ENCODE assay signal across 8 cellular contexts in the genomic region with DNA sequence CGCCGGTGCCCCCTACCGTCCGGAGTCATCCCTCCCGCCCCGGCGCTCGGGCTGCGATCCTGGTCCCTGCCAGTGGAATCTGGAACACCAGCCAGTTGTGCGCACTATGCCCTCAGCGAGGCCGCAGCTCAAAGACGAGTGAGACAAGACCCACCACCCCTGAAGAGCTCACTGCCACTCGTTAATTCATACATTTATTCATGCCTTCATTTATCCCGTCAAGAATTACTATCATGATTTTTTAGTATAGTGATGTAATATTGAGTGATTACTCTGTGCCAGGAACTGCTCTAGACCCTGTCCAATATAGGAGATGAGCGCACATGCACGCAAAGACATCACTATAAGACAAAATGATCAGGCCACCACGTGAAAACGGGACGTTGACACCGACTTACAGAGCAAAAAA. TPM values are rescaled to one million over a fixed set of nuclear protein-coding genes. Genes with fewer than 3 reads are reported as not detected.
DNase-seq lines count a peak whose midpoint lies in the region; ATAC-seq, FAIRE-seq and TF ChIP-seq lines count a peak whose summit lies in the region.

No MANE protein-coding gene starts in this region.

- H3K36me3 ChIP-seq in left ventricle myocardium inferior: no peaks in the 10 kb centered on the region

- H3K36me3 Mint-ChIP-seq in activated naive CD8-positive, alpha-beta T cell treated with anti-CD3 and anti-CD28 coated beads, Interleukin-2, amount 50 U/mL, for 24 hours (ENCODE audit: low read depth): peaks cover 29% of the 10 kb centered on the region

- H3K4me1 Mint-ChIP-seq in activated naive CD8-positive, alpha-beta T cell treated with anti-CD3 and anti-CD28 coated beads, Interleukin-2, amount 50 U/mL, for 24 hours: peaks cover 38% of the 10 kb centered on the region

- POLR2A ChIA-PET in AG04449 (lab: Yijun Ruan, JAX): interaction anchor here (1.5 kb wide), 1 partner anchor 327 kb away, joined by 12 read pairs; a partner anchor contains a TSS

- H3K9me3 Mint-ChIP-seq in activated naive CD8-positive, alpha-beta T cell treated with anti-CD3 and anti-CD28 coated beads, Interleukin-2, amount 50 U/mL, for 24 hours: no peaks in the 10 kb centered on the region

- intact Hi-C loops in left ventricle myocardium inferior (cut with micrococcal nuclease): no loop called here

- peak; percentile 98 for TF ChIP-seq CTCF in AG04449 (IDR thresholded peaks at IDR 0.05; ENCODE audit: insufficient read depth, low read length, missing control alignments)
- peak; percentile 93 for TF ChIP-seq CTCF in left ventricle myocardium inferior (IDR thresholded peaks at IDR 0.05; ENCODE audit: borderline replicate concordance)
- peak; percentile 83 for TF ChIP-seq CTCF in retinal pigment epithelial cell (conservative IDR thresholded peaks at IDR 0.05; ENCODE audit: low read depth, low read length)

- H3K27ac Mint-ChIP-seq in activated naive CD8-positive, alpha-beta T cell treated with anti-CD3 and anti-CD28 coated beads, Interleukin-2, amount 50 U/mL, for 24 hours: peak overlapping the region; percentile 36

- no peaks in the 10 kb centered on the region for H3K27me3 ChIP-seq in left ventricle myocardium inferior (ENCODE audit: low read depth)

- FAIRE-seq in GM12891 (lab: Jason Lieb, UNC): no peak

- peaks cover 53% of the 10 kb centered on the region for H3K4me1 ChIP-seq in left ventricle myocardium inferior

- CTCF ChIA-PET in AG04449 (lab: Yijun Ruan, JAX): interaction anchor here (0.7 to 3.6 kb wide), 39 partner anchors 8 to 614 kb away, joined by 3 to 33 read pairs (median 5); a partner anchor contains a TSS

- H3K27ac ChIP-seq in left ventricle myocardium inferior (replicated peaks): peak overlapping the region; percentile 99

- TF ChIP-seq POLR2A in GM12891 (IDR thresholded peaks at IDR 0.05; ENCODE audit: low read depth, low read length): no peak

- no peaks in the 10 kb centered on the region for H3K9me3 ChIP-seq in left ventricle myocardium inferior (replicated peaks)

- H3K27me3 Mint-ChIP-seq in activated naive CD8-positive, alpha-beta T cell treated with anti-CD3 and anti-CD28 coated beads, Interleukin-2, amount 50 U/mL, for 24 hours: peaks cover 3% of the 10 kb centered on the region

- ATAC-seq in HG03520 (IDR thresholded peaks at IDR 0.05; ENCODE audit: unreplicated experiment): peak; percentile 6
- ATAC-seq in activated naive CD8-positive, alpha-beta T cell treated with anti-CD3 and anti-CD28 coated beads, Interleukin-2, amount 50 U/mL, for 24 hours: no peak

- H3K4me3 ChIP-seq in AG04449 (ENCODE audit: low read depth, low read length): peak overlapping the region; percentile 90
- H3K4me3 ChIP-seq in left ventricle myocardium inferior: peak overlapping the region; percentile 98
- H3K4me3 ChIP-seq in retinal pigment epithelial cell (ENCODE audit: low read length): peak overlapping the region; percentile 89

- DNase-seq in AG04449 (ENCODE audit: low read depth, low spot score) (no peak), GM12891 (ENCODE audit: insufficient read length, low spot score) (peak; percentile 71), left ventricle myocardium inferior (peak; percentile 89), retinal pigment epithelial cell (ENCODE audit: low read depth) (no peak), COR-L47 (lab: John Stamatoyannopoulos, UW) (no peak)
- peak; percentile 88 for DNase-seq in activated naive CD8-positive, alpha-beta T cell treated with anti-CD3 and anti-CD28 coated beads, Interleukin-2, amount 50 U/mL, for 24 hours
- DNase-seq in activated CD4-positive, CD25-positive, alpha-beta regulatory T cell treated with anti-CD3 and anti-CD28 coated beads, Interleukin-2, amount 50 U/mL, for 72 hours: no peak

- peak overlapping the region; percentile 96 for H3K4me3 Mint-ChIP-seq in activated naive CD8-positive, alpha-beta T cell treated with anti-CD3 and anti-CD28 coated beads, Interleukin-2, amount 50 U/mL, for 24 hours

TF ChIP-seq in GM12891, 5 proteins besides CTCF, POLR2A, EP300 and RAD21:
- TF ChIP-seq SPI1 (IDR thresholded peaks at IDR 0.05; ENCODE audit: low read depth, low read length): no peak
- no peak for TF ChIP-seq POU2F2 (IDR thresholded peaks at IDR 0.05; ENCODE audit: low read depth, low read length)
- no peak for TF ChIP-seq PAX5 (IDR thresholded peaks at IDR 0.05; ENCODE audit: insufficient read depth, low read length, severe bottlenecking)
- TF ChIP-seq POLR2AphosphoS5 (IDR thresholded peaks at IDR 0.05; ENCODE audit: low read depth, low read length): no peak
- no peak for TF ChIP-seq TAF1 (IDR thresholded peaks at IDR 0.05; ENCODE audit: low read depth, low read length)

RNA-seq across cellular contexts. Expression of a gene that starts 0.3 kb away (rescaled TPM):
- polyA plus RNA-seq in GM12891 (2012; ENCODE audit: low read depth, missing spikeins): 101 TPM
- 83.7 TPM for total RNA-seq in left ventricle myocardium inferior

Comparison
In these comparisons a context has a peak if more than half of its experiments do, and no peak if none do; other contexts are left out.
1. DNase-seq: peak in GM12891 (single experiment), activated naive CD8-positive, alpha-beta T cell treated with anti-CD3 and anti-CD28 coated beads, Interleukin-2, amount 50 U/mL, for 24 hours (single experiment) and left ventricle myocardium inferior (single experiment); none in AG04449 (single experiment), retinal pigment epithelial cell (single experiment), activated CD4-positive, CD25-positive, alpha-beta regulatory T cell treated with anti-CD3 and anti-CD28 coated beads, Interleukin-2, amount 50 U/mL, for 72 hours (single experiment) and COR-L47 (single experiment).
2. Peak in every context shown above with its lines, with median percentiles within 50 percentile points of each other: H3K4me3 ChIP-seq and CTCF ChIP-seq.